22 cellular contexts compared by ENCODE assay signal in the genomic region with DNA sequence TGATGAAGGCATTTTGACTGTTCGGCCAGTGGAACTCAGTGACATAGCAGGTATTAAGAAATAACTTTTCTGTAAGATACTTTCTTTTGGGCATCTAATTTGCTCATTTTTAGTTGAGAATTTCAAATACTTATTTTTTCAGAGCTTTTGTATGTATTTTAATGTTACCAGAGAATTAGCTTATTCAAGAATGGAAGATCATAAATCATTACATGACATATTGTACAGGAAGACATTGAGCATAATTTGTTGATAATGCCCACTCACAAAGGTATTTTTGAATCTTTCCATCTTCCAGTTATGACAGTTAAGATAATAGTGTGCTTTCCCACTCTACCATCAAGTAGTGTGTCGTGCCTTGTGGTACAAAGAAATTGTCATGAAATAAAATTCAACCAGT. TPM values are rescaled to one million over a fixed set of nuclear protein-coding genes. Genes with fewer than 3 reads are reported as not detected.
DNase-seq lines count a peak whose midpoint lies in the region; ATAC-seq, FAIRE-seq and TF ChIP-seq lines count a peak whose summit lies in the region.
"Had no signal": no experiment of that assay in that cellular context is flagged by ENCODE, and none has a peak within 500 bp of the region (broad histone marks: within the 10 kb centered on the region; RNA-seq: fewer than 3 reads in every experiment).

No MANE protein-coding gene starts in this region.

- no peak for TF ChIP-seq CTCF in K562 (IDR thresholded peaks at IDR 0.05 in 2 of 3, conservative IDR thresholded peaks at IDR 0.05 in 1 of 3; ENCODE audit: insufficient read depth in 2 of 3, low read depth in 1 of 3, low read length in 3 of 3)

- H3K36me3 ChIP-seq in K562 (ENCODE audit: control insufficient read depth, insufficient read depth, low read length) = no peaks in the 10 kb centered on the region
- H3K36me3 ChIP-seq: BLaER1 treated with 17β-estradiol and CSF1 and Interleukin-3, amounts not matched to agents 10 nM and 100 nM had no signal

- H3K9ac ChIP-seq in K562 (ENCODE audit: insufficient read depth in 1 of 2, low read depth in 2 of 2, low read length in 2 of 2) = no peak overlapping the region
- H3K9ac ChIP-seq: BLaER1 treated with 17β-estradiol and CSF1 and Interleukin-3, amounts not matched to agents 10 nM and 100 nM had no signal

- CTCF ChIA-PET in HEK293T (lab: Yijun Ruan, JAX) (interaction anchor here (0.6 kb wide), 1 partner anchor 14 kb away, joined by 3 read pairs; no protein-coding TSS in a partner anchor), K562 (lab: Yijun Ruan, JAX; ENCODE audit: low intra/inter-chr PET ratio) (no interaction called here)

- DNase-seq in HEK293T (ENCODE audit: extremely low spot score) = no peak
- no peak for DNase-seq in K562 (ENCODE audit: extremely low read depth in 1 of 4, low spot score in 3 of 4)
- DNase-seq in putamen (ENCODE audit: low spot score) = peak; percentile 27
- no peak for DNase-seq in caudate nucleus (lab: John Stamatoyannopoulos, UW)
- no peak for DNase-seq in activated naive CD4-positive, alpha-beta T cell treated with Interleukin-2 at 50 U/mL for 16 hours
- DNase-seq: AML-193; CD4-positive, alpha-beta T cell; CD8-positive, alpha-beta T cell; COR-L47; DMS 273 treated with DMSO at 0.1 percent for 48 hours; DMS153; DMS53; DMS79; DND-41; EL; GDM1 had no signal

- in situ Hi-C loops in K562 (cut with MboI) = no loop called here

- H2AFZ ChIP-seq in K562 (ENCODE audit: low read depth, low read length) = no peak overlapping the region

- POLR2A ChIA-PET in HEK293T (lab: Yijun Ruan, JAX) = interaction anchor here (2.3 kb wide), 1 partner anchor 67 kb away, joined by 9 read pairs; a partner anchor contains a TSS
- POLR2A ChIA-PET in K562 (lab: Yijun Ruan, JAX) = no interaction called here

- 5% methylated on average over 2 of the region's 2 CpGs for WGBS in K562 (ENCODE audit: insufficient coverage, low coverage, missing lambda C conversion rate)

- FAIRE-seq in K562 (lab: Jason Lieb, UNC) = no peak
- FAIRE-seq: A549, GM12878, GM18507 had no signal

- H3K4me2 ChIP-seq in K562 (ENCODE audit: insufficient read depth, low read length) = no peak overlapping the region
- H3K4me2 ChIP-seq: A549; BLaER1 treated with 17β-estradiol and CSF1 and Interleukin-3, amounts not matched to agents 10 nM and 100 nM had no signal

- no peak for ATAC-seq in K562
- ATAC-seq: A549; CD8-positive, alpha-beta T cell; GM12878 had no signal

- no peak for TF ChIP-seq EP300 in K562 (IDR thresholded peaks at IDR 0.05; ENCODE audit: low read length)

- H3K4me3 ChIP-seq in K562 = no peak overlapping the region
- H3K4me3 ChIP-seq: A549; BLaER1 treated with 17β-estradiol and CSF1 and Interleukin-3, amounts not matched to agents 10 nM and 100 nM; GM12878 had no signal

- no peaks in the 10 kb centered on the region for H3K79me2 ChIP-seq in K562 (ENCODE audit: control insufficient read depth, insufficient read depth, low read length)

- H3K27ac ChIP-seq in K562 (ENCODE audit: extremely low read depth, low read depth, low read length) (no peak overlapping the region), caudate nucleus (ENCODE audit: low read depth, low read length) (no peak overlapping the region)
- H3K27ac ChIP-seq: 22Rv1; A549; BLaER1 treated with 17β-estradiol and CSF1 and Interleukin-3, amounts not matched to agents 10 nM and 100 nM; C4-2B had no signal

- no peaks in the 10 kb centered on the region for H3K27me3 ChIP-seq in K562 (ENCODE audit: control insufficient read depth in 2 of 2, insufficient read depth in 2 of 2, low read length in 2 of 2)
- H3K27me3 ChIP-seq: BLaER1 treated with 17β-estradiol and CSF1 and Interleukin-3, amounts not matched to agents 10 nM and 100 nM had no signal

- H4K20me1 ChIP-seq in K562 (replicated peaks; ENCODE audit: control insufficient read depth, insufficient read depth, low read length) = no peaks in the 10 kb centered on the region

- intact Hi-C loops in K562 (cut with micrococcal nuclease) = no loop called here

- BruUV-seq in K562 (replicated peaks; lab: Mats Ljungman, UMichigan) = no TSS peak

- H3K9me3 ChIP-seq in K562 (replicated peaks; ENCODE audit: control insufficient read depth, insufficient read depth, low read depth, low read length) = no peaks in the 10 kb centered on the region
- H3K9me3 ChIP-seq: A549; BLaER1 treated with 17β-estradiol and CSF1 and Interleukin-3, amounts not matched to agents 10 nM and 100 nM had no signal

- H3K9me1 ChIP-seq in K562 (ENCODE audit: control insufficient read depth, insufficient read depth, low read length) = no peaks in the 10 kb centered on the region

- TF ChIP-seq POLR2A in K562 (conservative IDR thresholded peaks at IDR 0.05) = no peak

- no peak for TF ChIP-seq RAD21 in K562 (CRISPR knock-in tag; conservative IDR thresholded peaks at IDR 0.05 in 1 of 2, IDR thresholded peaks at IDR 0.05 in 1 of 2)

- no peaks in the 10 kb centered on the region for H3K4me1 ChIP-seq in K562 (replicated peaks in 1 of 2; ENCODE audit: control insufficient read depth in 2 of 2, insufficient read depth in 2 of 2, low read length in 2 of 2)
- H3K4me1 ChIP-seq: BLaER1 treated with 17β-estradiol and CSF1 and Interleukin-3, amounts not matched to agents 10 nM and 100 nM had no signal

TF ChIP-seq in HEK293T, 16 proteins besides CTCF, POLR2A, EP300 and RAD21:
- no peak for TF ChIP-seq ZNF384 (IDR thresholded peaks at IDR 0.05)
- no peak for TF ChIP-seq ELF4 (IDR thresholded peaks at IDR 0.05)
- TF ChIP-seq L3MBTL2 (conservative IDR thresholded peaks at IDR 0.05) = no peak
- TF ChIP-seq CTBP1 (IDR thresholded peaks at IDR 0.05; ENCODE audit: borderline replicate concordance) = no peak
- no peak for TF ChIP-seq FOXA1 (IDR thresholded peaks at IDR 0.05)
- TF ChIP-seq, protein P1, sequence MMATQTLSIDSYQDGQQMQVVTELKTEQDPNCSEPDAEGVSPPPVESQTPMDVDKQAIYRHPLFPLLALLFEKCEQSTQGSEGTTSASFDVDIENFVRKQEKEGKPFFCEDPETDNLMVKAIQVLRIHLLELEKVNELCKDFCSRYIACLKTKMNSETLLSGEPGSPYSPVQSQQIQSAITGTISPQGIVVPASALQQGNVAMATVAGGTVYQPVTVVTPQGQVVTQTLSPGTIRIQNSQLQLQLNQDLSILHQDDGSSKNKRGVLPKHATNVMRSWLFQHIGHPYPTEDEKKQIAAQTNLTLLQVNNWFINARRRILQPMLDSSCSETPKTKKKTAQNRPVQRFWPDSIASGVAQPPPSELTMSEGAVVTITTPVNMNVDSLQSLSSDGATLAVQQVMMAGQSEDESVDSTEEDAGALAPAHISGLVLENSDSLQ (IDR thresholded peaks at IDR 0.05) = peak; percentile 71

TF ChIP-seq in K562, 482 proteins besides CTCF, POLR2A, EP300 and RAD21 (continues in another document):
- TF ChIP-seq MEIS2 (IDR thresholded peaks at IDR 0.05; ENCODE audit: partially characterized antibody) = peak; percentile 36
- no peak for TF ChIP-seq ZNF707 (CRISPR knock-in tag; conservative IDR thresholded peaks at IDR 0.05)
- TF ChIP-seq, protein P1 (IDR thresholded peaks at IDR 0.05) = peak; percentile 51
- TF ChIP-seq BRD4 (IDR thresholded peaks at IDR 0.05) = no peak
- TF ChIP-seq EWSR1 (IDR thresholded peaks at IDR 0.05; ENCODE audit: borderline replicate concordance, low read depth, partially characterized antibody) = no peak
- no peak for TF ChIP-seq RBM15 (IDR thresholded peaks at IDR 0.05; ENCODE audit: insufficient read depth, low read length)
- no peak for TF ChIP-seq BCL6 (CRISPR knock-in tag; IDR thresholded peaks at IDR 0.05)

RNA-seq across cellular contexts. Expression of a gene that starts 36.5 kb away (rescaled TPM):
- 3.7 and 4.6 TPM in 2 replicates for total RNA-seq in K562 (2011; cell fraction: chromatin; rRNA removed; ENCODE audit: low replicate concordance)
- total RNA-seq in K562 (2011; cell fraction: nucleolus; rRNA removed) = 1.3 and 3.8 TPM in 2 replicates
- total RNA-seq in K562 (2011; cell fraction: nucleoplasm; rRNA removed) = 4.9 and 5.6 TPM in 2 replicates
- total RNA-seq in K562 (2014; rRNA removed) = 1.4 TPM in 2 replicates
- 1.0 and 1.1 TPM in 2 replicates for total RNA-seq in K562 (2014; rRNA removed; fragmentation: Illumina TruSeq; extraction: Trizol)
- 1.2 and 1.7 TPM in 2 replicates for total RNA-seq in K562 (2015; rRNA removed; fragmentation: Illumina TruSeq; extraction: Trizol)
- total RNA-seq in K562 (2021) = 0.98 and 2.8 TPM in 2 replicates
- 0.77 and 0.88 TPM in 2 replicates for polyA plus RNA-seq in K562 (2011; rRNA removed)
- polyA plus RNA-seq in K562 (2011; cell fraction: cytosol; rRNA removed) = 0.51 and 1.0 TPM in 2 replicates
- polyA plus RNA-seq in K562 (2011; cell fraction: nucleus; rRNA removed) = 1.1 and 1.2 TPM in 2 replicates
- polyA plus RNA-seq in K562 (2012) = 0.60 and 1.4 TPM in 2 replicates
- 0.94 and 0.98 TPM in 2 replicates for polyA plus RNA-seq in K562 (2014; fragmentation: Illumina TruSeq; extraction: Trizol)
- polyA plus RNA-seq in K562 (2014; fragmentation: Nextera tagmentation; extraction: Ambion mirVana) = under 1 TPM; 0.31 to 0.49 TPM
- 1.1 and 2.7 TPM in 2 replicates for polyA plus RNA-seq in K562 (2014; rRNA removed)
- polyA minus RNA-seq in K562 (2011; rRNA and poly(A)+ RNA removed) = 2.1 and 2.3 TPM in 2 replicates
- 1.4 TPM in 1 of 2 replicates, not detected in the other for polyA minus RNA-seq in K562 (2011; cell fraction: cytosol; rRNA and poly(A)+ RNA removed)
- polyA minus RNA-seq in K562 (2011; cell fraction: nucleus; rRNA and poly(A)+ RNA removed) = 4.2 TPM in 2 replicates
